ENCODE assay signal across 8 cellular contexts in the genomic region with DNA sequence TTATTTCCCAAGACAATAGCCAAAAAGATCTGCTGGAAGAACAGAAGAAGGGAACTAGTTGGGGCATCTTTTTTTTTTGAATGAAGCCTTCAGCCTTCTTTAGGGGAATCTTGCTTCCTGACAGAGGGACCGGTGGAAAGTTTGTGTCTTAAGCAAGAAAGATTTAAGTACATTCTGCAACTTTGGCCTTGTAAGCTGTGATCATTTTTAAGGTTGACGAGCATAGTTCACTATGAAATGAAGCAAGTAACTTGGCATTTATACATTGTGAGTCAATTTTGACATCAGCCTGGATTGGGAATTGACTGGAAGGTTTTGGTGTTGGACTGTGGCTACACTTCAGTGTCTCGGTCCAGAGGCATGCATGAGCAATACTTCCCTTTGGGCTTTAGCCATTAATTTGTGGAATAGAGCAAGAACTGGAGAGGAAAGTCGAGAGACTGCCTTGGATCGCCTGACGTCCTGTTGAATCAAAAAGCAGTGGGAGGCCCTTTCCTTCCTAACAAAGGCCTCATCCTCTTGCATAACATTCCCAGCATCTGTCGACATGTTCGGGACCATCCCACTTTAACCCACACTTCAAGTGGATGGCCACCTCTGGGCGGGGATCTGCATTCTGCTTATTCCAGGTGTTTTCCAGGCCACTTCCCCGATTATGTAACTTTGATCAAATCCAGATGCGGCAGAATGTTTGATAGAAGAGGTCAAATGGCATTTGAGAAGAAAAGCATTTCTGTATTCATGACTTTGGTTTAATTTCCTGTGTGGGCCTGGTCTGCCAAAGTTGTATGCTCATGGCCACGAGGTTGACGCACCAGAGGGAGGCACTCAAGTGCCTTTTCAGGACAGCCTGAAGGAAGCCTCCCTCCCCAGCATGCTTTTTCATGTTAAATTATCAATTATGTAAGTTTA. TPM values are rescaled to one million over a fixed set of nuclear protein-coding genes. Genes with fewer than 3 reads are reported as not detected.
DNase-seq lines count a peak whose midpoint lies in the region; ATAC-seq and TF ChIP-seq lines count a peak whose summit lies in the region.

No MANE protein-coding gene starts in this region.

- peaks cover 75% of the 10 kb centered on the region for H3K4me1 Mint-ChIP-seq in HFFc6 (ENCODE audit: low read depth)
- H3K4me1 Mint-ChIP-seq in activated CD4-positive, alpha-beta T cell treated with anti-CD3 and anti-CD28 coated beads for 36 hours = peaks cover 11% of the 10 kb centered on the region

- peaks cover 91% of the 10 kb centered on the region for H4K20me1 ChIP-seq in smooth muscle cell (ENCODE audit: low read depth)

- no peaks in the 10 kb centered on the region for H3K27me3 ChIP-seq in brain microvascular endothelial cell (replicated peaks)
- H3K27me3 ChIP-seq in iPS-20b (ENCODE audit: insufficient read depth, low read length) = no peaks in the 10 kb centered on the region
- H3K27me3 ChIP-seq in smooth muscle cell (ENCODE audit: low read depth) = no peaks in the 10 kb centered on the region

- H3F3A ChIP-seq in smooth muscle cell (ENCODE audit: low read depth) = peaks cover 63% of the 10 kb centered on the region

- H3K9me3 ChIP-seq in iPS-20b (ENCODE audit: insufficient read depth, low read depth, low read length) = no peaks in the 10 kb centered on the region
- no peaks in the 10 kb centered on the region for H3K9me3 ChIP-seq in smooth muscle cell (replicated peaks; ENCODE audit: low read depth)

- peaks cover 28% of the 10 kb centered on the region for H3K4me1 ChIP-seq in iPS-20b (ENCODE audit: insufficient read depth, low read length)
- H3K4me1 ChIP-seq in smooth muscle cell (ENCODE audit: low read depth) = peaks cover 34% of the 10 kb centered on the region

- H2AFZ ChIP-seq in smooth muscle cell (ENCODE audit: low read depth) = no peak overlapping the region

- peak overlapping the region; percentile 84 for H3K4me3 Mint-ChIP-seq in HFFc6
- no peak overlapping the region for H3K4me3 Mint-ChIP-seq in activated CD4-positive, alpha-beta T cell treated with anti-CD3 and anti-CD28 coated beads for 36 hours

- H3K36me3 ChIP-seq in brain microvascular endothelial cell (replicated peaks) (peaks cover 6% of the 10 kb centered on the region), iPS-20b (ENCODE audit: insufficient read depth, low read depth, low read length) (no peaks in the 10 kb centered on the region), smooth muscle cell (ENCODE audit: low read depth) (no peaks in the 10 kb centered on the region)

- peak; percentile 64 for TF ChIP-seq CTCF in HFFc6 (IDR thresholded peaks at IDR 0.05)
- peak; percentile 56 for TF ChIP-seq CTCF in brain microvascular endothelial cell (IDR thresholded peaks at IDR 0.05; ENCODE audit: low read depth, low read length, missing control alignments)
- peak; percentile 11 for TF ChIP-seq CTCF in smooth muscle cell (IDR thresholded peaks at IDR 0.05; ENCODE audit: borderline replicate concordance, insufficient read depth, poor library complexity, severe bottlenecking)
- TF ChIP-seq CTCF in GM20000 (IDR thresholded peaks at IDR 0.05; ENCODE audit: extremely low read depth, missing control alignments) = no peak

- peak overlapping the region; percentile 82 for H3K4me2 ChIP-seq in smooth muscle cell

- no peaks in the 10 kb centered on the region for H3K9me3 Mint-ChIP-seq in HFFc6
- no peaks in the 10 kb centered on the region for H3K9me3 Mint-ChIP-seq in activated CD4-positive, alpha-beta T cell treated with anti-CD3 and anti-CD28 coated beads for 36 hours (ENCODE audit: low read depth)

- H3K9ac ChIP-seq in iPS-20b (ENCODE audit: low read depth, low read length) (peak overlapping the region; percentile 58; the same call in 1 of the 2 replicates), smooth muscle cell (ENCODE audit: low read depth) (peak overlapping the region; percentile 92)

- no peak overlapping the region for H3K4me3 ChIP-seq in brain microvascular endothelial cell (ENCODE audit: low read depth, low read length)
- H3K4me3 ChIP-seq in iPS-20b (ENCODE audit: low read length) = no peak overlapping the region
- H3K4me3 ChIP-seq in smooth muscle cell = peak overlapping the region; percentile 23

- H3K36me3 Mint-ChIP-seq in HFFc6 (ENCODE audit: low read depth) = no peaks in the 10 kb centered on the region
- no peaks in the 10 kb centered on the region for H3K36me3 Mint-ChIP-seq in activated CD4-positive, alpha-beta T cell treated with anti-CD3 and anti-CD28 coated beads for 36 hours (ENCODE audit: low read depth)

- in situ Hi-C loops in brain microvascular endothelial cell (cut with HindIII; ENCODE audit: low pct_ligation_motif_present, low sequenced_read_pairs) = no loop called here

- H3K27me3 Mint-ChIP-seq in HFFc6 (ENCODE audit: insufficient read depth) = no peaks in the 10 kb centered on the region; the same call in none of the 2 replicates
- H3K27me3 Mint-ChIP-seq in activated CD4-positive, alpha-beta T cell treated with anti-CD3 and anti-CD28 coated beads for 36 hours = no peaks in the 10 kb centered on the region

- WGBS in smooth muscle cell (ENCODE audit: low lambda C conversion rate) = 18% methylated on average over 13 of the region's 13 CpGs

- intact Hi-C loops in activated CD4-positive, alpha-beta T cell treated with anti-CD3 and anti-CD28 coated beads for 36 hours (cut with DNase I, micrococcal nuclease) = no loop called here

- no peak for ATAC-seq in activated CD4-positive, alpha-beta T cell treated with anti-CD3 and anti-CD28 coated beads for 36 hours

- H3K27ac ChIP-seq in brain microvascular endothelial cell = peak overlapping the region; percentile 97
- H3K27ac ChIP-seq in iPS-20b (ENCODE audit: low read length) = peak overlapping the region; percentile 64
- peak overlapping the region; percentile 100 for H3K27ac ChIP-seq in smooth muscle cell (ENCODE audit: low read depth)

- POLR2A ChIA-PET in activated CD4-positive, alpha-beta T cell treated with anti-CD3 and anti-CD28 coated beads for 36 hours (lab: Charles Lee) = no interaction called here

- H3K27ac Mint-ChIP-seq in HFFc6 = peak overlapping the region; percentile 96
- H3K27ac Mint-ChIP-seq in activated CD4-positive, alpha-beta T cell treated with anti-CD3 and anti-CD28 coated beads for 36 hours = no peak overlapping the region

- peaks cover 75% of the 10 kb centered on the region for H3K79me2 ChIP-seq in smooth muscle cell (ENCODE audit: low read depth)

- DNase-seq in HFFc6 = peak; percentile 99
- DNase-seq in brain microvascular endothelial cell = peak; percentile 97
- DNase-seq in smooth muscle cell (lab: John Stamatoyannopoulos, UW; ENCODE audit: unreplicated experiment) = no peak
- DNase-seq in cortex of kidney (lab: John Stamatoyannopoulos, UW) = no peak
- DNase-seq in activated CD4-positive, alpha-beta T cell treated with anti-CD3 and anti-CD28 coated beads for 36 hours = no peak
- DNase-seq in DMS53 (lab: John Stamatoyannopoulos, UW) = no peak
- DNase-seq in GM20000 (ENCODE audit: low spot score) = no peak

- CTCF ChIA-PET in activated CD4-positive, alpha-beta T cell treated with anti-CD3 and anti-CD28 coated beads for 36 hours (lab: Charles Lee) = interaction anchor here (1.0 to 2.7 kb wide), 2 partner anchors 9 to 16 kb away, joined by 3 to 10 read pairs; no protein-coding TSS in a partner anchor

RNA-seq across cellular contexts. Expression of a gene that starts 12.5 kb away (rescaled TPM):
- total RNA-seq in HFFc6 (2021; fragmentation: NEBNext Ultra II Directional; extraction: Animal tissue kit (Norgen Biotek cat#: 25700)) = 10 to 100 TPM; 56.0 to 63.5 (median 62.8) TPM
- total RNA-seq in smooth muscle cell = 38.2 TPM in 2 replicates
- polyA plus RNA-seq in smooth muscle cell = 50.6 and 51.0 TPM in 2 replicates
- total RNA-seq in activated CD4-positive, alpha-beta T cell treated with anti-CD3 and anti-CD28 coated beads for 36 hours = 10 to 100 TPM; 31.8 to 32.3 TPM

RNA-seq across cellular contexts. Expression of a gene that starts 49.0 kb away (rescaled TPM):
- not detected for total RNA-seq in HFFc6 (2021; fragmentation: NEBNext Ultra II Directional; extraction: Animal tissue kit (Norgen Biotek cat#: 25700))
- not detected in 2 replicates for total RNA-seq in smooth muscle cell
- 0.15 and 0.24 TPM in 2 replicates for polyA plus RNA-seq in smooth muscle cell
- total RNA-seq in activated CD4-positive, alpha-beta T cell treated with anti-CD3 and anti-CD28 coated beads for 36 hours = not detected

Comparison
In these comparisons a context has a peak if more than half of its experiments do, and no peak if none do; other contexts are left out.
1. DNase-seq: peak in HFFc6 (single experiment) and brain microvascular endothelial cell (single experiment); none in smooth muscle cell (single experiment), cortex of kidney (single experiment), activated CD4-positive, alpha-beta T cell treated with anti-CD3 and anti-CD28 coated beads for 36 hours (single experiment), DMS53 (single experiment) and GM20000 (single experiment).
2. Peak in every context shown above with its lines, with median percentiles within 50 percentile points of each other: H3K27ac ChIP-seq.